Comparison of ENCODE assay signal across 22 cellular contexts in genomic region chr5:121426153-121426552, GRCh38.
A peak's percentile ranks its signal among the peaks of the same experiment; 100 is the strongest.
DNase-seq lines count a peak whose midpoint lies in the region; ATAC-seq and TF ChIP-seq lines count a peak whose summit lies in the region.
"Had no signal": no experiment of that assay in that cellular context is flagged by ENCODE, and none has a peak within 500 bp of the region (broad histone marks: within the 10 kb centered on the region; RNA-seq: fewer than 3 reads in every experiment).

No MANE protein-coding gene starts in this region.

- no peak overlapping the region for H3K27ac Mint-ChIP-seq in activated T-cell treated with anti-CD3 and anti-CD28 coated beads, Interleukin-2, amount 50 U/mL, for 24 hours
- H3K27ac Mint-ChIP-seq: CD14-positive monocyte; CD4-positive, alpha-beta memory T cell; CD4-positive, CD25-positive, alpha-beta regulatory T cell; CD8-positive, alpha-beta memory T cell had no signal

- H3K9me3 Mint-ChIP-seq in activated T-cell treated with anti-CD3 and anti-CD28 coated beads, Interleukin-2, amount 50 U/mL, for 24 hours: no peaks in the 10 kb centered on the region

- no peaks in the 10 kb centered on the region for H3K9me3 ChIP-seq in PC-9 (ENCODE audit: insufficient read depth, low read depth)
- H3K9me3 ChIP-seq: BE2C, BLaER1 had no signal

- no peaks in the 10 kb centered on the region for H4K20me1 ChIP-seq in PC-9 (ENCODE audit: insufficient read depth)
- H4K20me1 ChIP-seq: BLaER1 had no signal

- H3K36me3 Mint-ChIP-seq in activated T-cell treated with anti-CD3 and anti-CD28 coated beads, Interleukin-2, amount 50 U/mL, for 24 hours (ENCODE audit: low read depth): no peaks in the 10 kb centered on the region
- H3K36me3 Mint-ChIP-seq: CD14-positive monocyte; CD4-positive, alpha-beta memory T cell; CD4-positive, CD25-positive, alpha-beta regulatory T cell; CD8-positive, alpha-beta memory T cell had no signal

- H3K36me3 ChIP-seq in PC-9 (ENCODE audit: low read depth): no peaks in the 10 kb centered on the region
- H3K36me3 ChIP-seq: BE2C, BLaER1 had no signal

- H3K4me3 Mint-ChIP-seq in activated T-cell treated with anti-CD3 and anti-CD28 coated beads, Interleukin-2, amount 50 U/mL, for 24 hours: no peak overlapping the region
- H3K4me3 Mint-ChIP-seq: CD14-positive monocyte; CD4-positive, alpha-beta memory T cell; CD4-positive, CD25-positive, alpha-beta regulatory T cell; CD8-positive, alpha-beta memory T cell had no signal

- intact Hi-C loops in PC-9 (cut with micrococcal nuclease; ENCODE audit: unreplicated experiment): no loop called here

- no peak overlapping the region for H3K27ac ChIP-seq in PC-9
- H3K27ac ChIP-seq: BLaER1 had no signal

- no peaks in the 10 kb centered on the region for H3K27me3 ChIP-seq in PC-9 (ENCODE audit: insufficient read depth, low read depth)
- H3K27me3 ChIP-seq: BE2C, BLaER1 had no signal

- no peak for DNase-seq in PC-9
- DNase-seq in activated T-cell treated with anti-CD3 and anti-CD28 coated beads, Interleukin-2, amount 50 U/mL, for 24 hours: no peak
- DNase-seq: 8988T; ACHN; BE2C; C1 segment of cervical spinal cord; CD4-positive, alpha-beta memory T cell; CD4-positive, CD25-positive, alpha-beta regulatory T cell; CD8-positive, alpha-beta memory T cell; COR-L47; DMS 273 treated with DMSO at 0.1 percent for 48 hours; DMS153; DMS53; DMS79; GF-D8 had no signal

- ATAC-seq in GM18868 (IDR thresholded peaks at IDR 0.05; ENCODE audit: unreplicated experiment) (peak; percentile 67), HG02885 (IDR thresholded peaks at IDR 0.05; ENCODE audit: poor library complexity, unreplicated experiment) (peak; percentile 41), GM19328 (IDR thresholded peaks at IDR 0.05; ENCODE audit: unreplicated experiment) (no peak), HG03354 (IDR thresholded peaks at IDR 0.05; ENCODE audit: poor library complexity, severe bottlenecking, unreplicated experiment) (no peak), GM18520 (IDR thresholded peaks at IDR 0.05; ENCODE audit: unreplicated experiment) (no peak)

- no peak for TF ChIP-seq CTCF in PC-9 (conservative IDR thresholded peaks at IDR 0.05)

- no peak overlapping the region for H3K4me2 ChIP-seq in PC-9
- H3K4me2 ChIP-seq: BLaER1 had no signal

- BruUV-seq in PC-9 (replicated peaks; lab: Mats Ljungman, UMichigan): no TSS peak

- H3K27me3 Mint-ChIP-seq in activated T-cell treated with anti-CD3 and anti-CD28 coated beads, Interleukin-2, amount 50 U/mL, for 24 hours: no peaks in the 10 kb centered on the region
- H3K27me3 Mint-ChIP-seq: CD4-positive, alpha-beta memory T cell; CD4-positive, CD25-positive, alpha-beta regulatory T cell; CD8-positive, alpha-beta memory T cell had no signal

- no peaks in the 10 kb centered on the region for H3K79me2 ChIP-seq in PC-9 (ENCODE audit: low read depth)

- no peaks in the 10 kb centered on the region for H3F3A ChIP-seq in PC-9 (ENCODE audit: insufficient read depth, low read depth)

- no peak overlapping the region for H3K4me3 ChIP-seq in PC-9
- H3K4me3 ChIP-seq: BLaER1 had no signal

- CTCF ChIA-PET in PC-9 (lab: Charles Lee): no interaction called here

- POLR2A ChIA-PET in PC-9 (lab: Charles Lee; ENCODE audit: unreplicated experiment): no interaction called here

- H2AFZ ChIP-seq in PC-9: 0 out of 2 replicates have a peak overlapping the region, but pooled peaks have one; percentile 22

- H3K4me1 Mint-ChIP-seq in activated T-cell treated with anti-CD3 and anti-CD28 coated beads, Interleukin-2, amount 50 U/mL, for 24 hours (ENCODE audit: low read depth): no peaks in the 10 kb centered on the region
- H3K4me1 Mint-ChIP-seq: CD14-positive monocyte; CD4-positive, alpha-beta memory T cell; CD4-positive, CD25-positive, alpha-beta regulatory T cell; CD8-positive, alpha-beta memory T cell had no signal

- no peaks in the 10 kb centered on the region for H3K4me1 ChIP-seq in PC-9 (replicated peaks; ENCODE audit: insufficient read depth)
- H3K4me1 ChIP-seq: BE2C, BLaER1 had no signal

- H3K9me2 ChIP-seq in PC-9 (ENCODE audit: insufficient read depth): no peaks in the 10 kb centered on the region

Comparison
In these comparisons a context has a peak if more than half of its experiments do, and no peak if none do; other contexts are left out.
1. ATAC-seq: peak in GM18868 (single experiment) and HG02885 (single experiment); none in GM19328 (single experiment), HG03354 (single experiment) and GM18520 (single experiment).